ENCODE assay signal across 25 cellular contexts in genomic region chr20:18956878-18957277, GRCh38.
"Had no signal": no experiment of that assay in that cellular context is flagged by ENCODE, and none has a peak within 500 bp of the region (broad histone marks: within the 10 kb centered on the region; RNA-seq: fewer than 3 reads in every experiment).

No MANE protein-coding gene starts in this region.

- H3K4me3 ChIP-seq: coronary artery, dorsolateral prefrontal cortex, esophagus muscularis mucosa, gastrocnemius medialis, heart right ventricle, hepatocyte, left lung, lower lobe of right lung, mucosa of descending colon had no signal

- H3K4me2 ChIP-seq: hepatocyte had no signal

- H3K4me1 Mint-ChIP-seq: mesothelial cell of epicardium, naive B cell had no signal

- H3K9me3 ChIP-seq: gastrocnemius medialis, left lung, lower lobe of right lung, mucosa of descending colon had no signal

- H3K27ac ChIP-seq: coronary artery, dorsolateral prefrontal cortex, esophagus muscularis mucosa, gastrocnemius medialis, heart right ventricle, hepatocyte, left lung, lower lobe of right lung had no signal

- FAIRE-seq: colon, endothelial cell of umbilical vein, islet of Langerhans, keratinocyte had no signal

- H3K27me3 ChIP-seq: dorsolateral prefrontal cortex, esophagus muscularis mucosa, gastrocnemius medialis, heart right ventricle, hepatocyte, left lung had no signal

- H2AFZ ChIP-seq: hepatocyte had no signal

- ATAC-seq: gastrocnemius medialis, heart right ventricle, left cardiac atrium, left lung, left ventricle myocardium superior, lower lobe of right lung, mucosa of descending colon had no signal

- DNase-seq: dermis blood vessel endothelial cell; dorsolateral prefrontal cortex; effector CD4-positive, alpha-beta T cell; effector memory CD4-positive, alpha-beta T cell; foreskin melanocyte; gastrocnemius medialis; glutamatergic neuron; head of caudate nucleus; heart right ventricle; hypothalamus; left cardiac atrium; left lung; left ventricle myocardium superior; lower lobe of right lung; mesenchymal stem cell; mucosa of descending colon; naive B cell had no signal

- H3K4me3 Mint-ChIP-seq: mesothelial cell of epicardium, naive B cell had no signal

- H3K27ac Mint-ChIP-seq: mesothelial cell of epicardium had no signal

- H3K36me3 Mint-ChIP-seq: mesothelial cell of epicardium, naive B cell had no signal

- H3K36me3 ChIP-seq: esophagus muscularis mucosa, gastrocnemius medialis, heart right ventricle, left lung, lower lobe of right lung had no signal

- H3K79me2 ChIP-seq: hepatocyte had no signal

- H3K4me1 ChIP-seq: esophagus muscularis mucosa, gastrocnemius medialis, heart right ventricle, left lung, lower lobe of right lung had no signal
